ENCODE assay signal across 14 cellular contexts in the genomic region with DNA sequence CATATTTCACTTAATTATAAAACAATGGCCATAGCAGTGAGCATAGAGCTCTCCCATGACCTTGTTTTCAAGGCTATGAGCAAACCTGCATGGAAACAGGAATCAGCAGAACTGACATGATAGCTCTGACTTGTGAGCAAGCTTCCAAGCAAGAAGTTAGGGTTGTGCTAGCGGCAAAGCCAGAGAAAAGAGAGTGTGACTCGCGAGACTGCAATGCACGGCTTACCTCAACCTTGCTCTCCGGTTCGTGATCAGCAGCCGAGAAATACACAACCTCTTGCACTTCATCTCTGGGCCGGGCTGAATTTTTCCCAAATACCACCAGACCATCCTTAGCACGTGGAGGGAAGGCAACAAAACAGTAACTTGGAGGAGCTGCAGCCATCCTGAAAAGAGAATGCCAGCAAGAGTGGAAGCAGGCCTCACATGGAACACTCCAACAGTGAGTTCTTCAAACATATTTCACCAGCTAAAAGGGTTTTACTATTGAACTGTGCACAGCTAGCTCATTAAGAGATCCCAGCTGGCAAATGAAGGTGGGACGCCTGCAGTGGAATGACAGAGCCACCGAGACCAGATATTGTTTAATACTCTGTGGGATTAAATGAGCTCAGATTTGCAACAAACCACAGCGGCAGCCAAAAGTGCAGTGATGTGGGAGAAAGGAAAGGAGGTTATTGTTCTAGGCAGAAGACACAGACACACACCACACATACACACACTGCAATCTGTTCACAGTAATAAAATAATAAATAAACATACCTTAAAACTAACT. TPM values are rescaled to one million over a fixed set of nuclear protein-coding genes. Genes with fewer than 3 reads are reported as not detected.
DNase-seq lines count a peak whose midpoint lies in the region; ATAC-seq and TF ChIP-seq lines count a peak whose summit lies in the region.
"Had no signal": no experiment of that assay in that cellular context is flagged by ENCODE, and none has a peak within 500 bp of the region (broad histone marks: within the 10 kb centered on the region; RNA-seq: fewer than 3 reads in every experiment).

No MANE protein-coding gene starts in this region.

- no peaks in the 10 kb centered on the region for H3K27me3 Mint-ChIP-seq in stimulated activated memory B cell treated with anti-CD40 and anti-IgM and Interleukin-4, amounts not matched to agents 10 μg/mL and 1 μg/mL and 100 μg/mL, for 72 hours
- H3K27me3 Mint-ChIP-seq: activated naive CD8-positive, alpha-beta T cell treated with anti-CD3 and anti-CD28 coated beads, Interleukin-2, amount 50 U/mL, for 24 hours had no signal

- WGBS in esophagus squamous epithelium, 2 donors: 82 to 83% methylated on average over 12 of the region's 12 CpGs

- peaks cover 37% of the 10 kb centered on the region for H3K36me3 Mint-ChIP-seq in stimulated activated memory B cell treated with anti-CD40 and anti-IgM and Interleukin-4, amounts not matched to agents 10 μg/mL and 1 μg/mL and 100 μg/mL, for 72 hours

- DNase-seq in A172 (ENCODE audit: low spot score) (peak; percentile 84), LHCN-M2 (ENCODE audit: low read depth) (peak; percentile 33), cardiac fibroblast (ENCODE audit: low read depth in 2 of 2) (peak; percentile 62 to 70), esophagus squamous epithelium (lab: John Stamatoyannopoulos, UW) (no peak)
- DNase-seq: activated naive CD8-positive, alpha-beta T cell treated with anti-CD3 and anti-CD28 coated beads, Interleukin-2, amount 50 U/mL, for 24 hours; DMS153; left cardiac atrium; NCI-H146 had no signal

- TF ChIP-seq CTCF in cardiac fibroblast (IDR thresholded peaks at IDR 0.05; ENCODE audit: low read depth, low read length) (no peak), esophagus squamous epithelium (IDR thresholded peaks at IDR 0.05) (no peak)

- intact Hi-C loops in esophagus squamous epithelium (cut with DNase I): no loop called here

- H3K4me3 ChIP-seq in cardiac fibroblast (replicated peaks in 1 of 2; ENCODE audit: low read depth in 2 of 2, low read length in 2 of 2) (no peak overlapping the region), esophagus squamous epithelium (no peak overlapping the region)
- H3K4me3 ChIP-seq: suprapubic skin had no signal

- H3K27ac Mint-ChIP-seq in stimulated activated memory B cell treated with anti-CD40 and anti-IgM and Interleukin-4, amounts not matched to agents 10 μg/mL and 1 μg/mL and 100 μg/mL, for 72 hours: no peak overlapping the region
- H3K27ac Mint-ChIP-seq: activated naive CD8-positive, alpha-beta T cell treated with anti-CD3 and anti-CD28 coated beads, Interleukin-2, amount 50 U/mL, for 24 hours; T-helper 2 cell treated with Interferon-gamma antibody and Interleukin-4, amounts not matched to agents 5 μg/mL and 100 μg/mL, for 36 hours had no signal

- H3K27me3 ChIP-seq in layer of hippocampus (ENCODE audit: control insufficient read depth, insufficient read depth, low read length) (no peaks in the 10 kb centered on the region), esophagus squamous epithelium (no peaks in the 10 kb centered on the region)
- H3K27me3 ChIP-seq: suprapubic skin had no signal

- no peak for ATAC-seq in GM18498 (IDR thresholded peaks at IDR 0.05; ENCODE audit: unreplicated experiment)
- ATAC-seq in HG02610 (IDR thresholded peaks at IDR 0.05; ENCODE audit: unreplicated experiment): no peak
- no peak for ATAC-seq in stimulated activated memory B cell treated with anti-CD40 and anti-IgM and Interleukin-4, amounts not matched to agents 10 μg/mL and 1 μg/mL and 100 μg/mL, for 72 hours
- ATAC-seq: activated naive CD8-positive, alpha-beta T cell treated with anti-CD3 and anti-CD28 coated beads, Interleukin-2, amount 50 U/mL, for 24 hours; left cardiac atrium had no signal

- no peak for TF ChIP-seq POLR2A in esophagus squamous epithelium (IDR thresholded peaks at IDR 0.05)

- H3K9me3 ChIP-seq in esophagus squamous epithelium: no peaks in the 10 kb centered on the region
- H3K9me3 ChIP-seq: suprapubic skin had no signal

- H3K4me1 Mint-ChIP-seq in stimulated activated memory B cell treated with anti-CD40 and anti-IgM and Interleukin-4, amounts not matched to agents 10 μg/mL and 1 μg/mL and 100 μg/mL, for 72 hours: peaks cover 42% of the 10 kb centered on the region

- peak overlapping the region; percentile 73 for H3K27ac ChIP-seq in layer of hippocampus (ENCODE audit: low read depth, low read length)
- no peak overlapping the region for H3K27ac ChIP-seq in esophagus squamous epithelium
- H3K27ac ChIP-seq: suprapubic skin had no signal

- no peaks in the 10 kb centered on the region for H3K9me3 Mint-ChIP-seq in stimulated activated memory B cell treated with anti-CD40 and anti-IgM and Interleukin-4, amounts not matched to agents 10 μg/mL and 1 μg/mL and 100 μg/mL, for 72 hours
- H3K9me3 Mint-ChIP-seq: activated naive CD8-positive, alpha-beta T cell treated with anti-CD3 and anti-CD28 coated beads, Interleukin-2, amount 50 U/mL, for 24 hours; T-helper 2 cell treated with Interferon-gamma antibody and Interleukin-4, amounts not matched to agents 5 μg/mL and 100 μg/mL, for 36 hours had no signal

- peaks cover 0 to 4% (median 0%) of the 10 kb centered on the region in 3 donors for H3K36me3 ChIP-seq in esophagus squamous epithelium

- peaks cover 0 to 32% (median 6%) of the 10 kb centered on the region in 3 donors for H3K4me1 ChIP-seq in esophagus squamous epithelium
- H3K4me1 ChIP-seq: suprapubic skin had no signal

- no peak overlapping the region for H3K4me3 Mint-ChIP-seq in stimulated activated memory B cell treated with anti-CD40 and anti-IgM and Interleukin-4, amounts not matched to agents 10 μg/mL and 1 μg/mL and 100 μg/mL, for 72 hours
- H3K4me3 Mint-ChIP-seq: activated naive CD8-positive, alpha-beta T cell treated with anti-CD3 and anti-CD28 coated beads, Interleukin-2, amount 50 U/mL, for 24 hours; T-helper 2 cell treated with Interferon-gamma antibody and Interleukin-4, amounts not matched to agents 5 μg/mL and 100 μg/mL, for 36 hours had no signal

RNA-seq across cellular contexts. Expression of gene SCRN1, which starts 20.7 kb away (rescaled TPM):
- total RNA-seq in A172 (2014; rRNA removed; shearing (Covaris generic)): 190 and 195 TPM in 2 replicates
- total RNA-seq in LHCN-M2 (2014; rRNA removed): 149 and 157 TPM in 2 replicates
- 106 TPM for polyA plus RNA-seq in LHCN-M2 (2012)
- 10 to 100 TPM in 3 of 4 donors, 1 to 10 TPM in 1; 6.3 to 27.8 (median 20.5) TPM for total RNA-seq in esophagus squamous epithelium

RNA-seq across cellular contexts. Expression of gene FKBP14, which starts 57.6 kb away (rescaled TPM):
- total RNA-seq in A172 (2014; rRNA removed; shearing (Covaris generic)): 13.4 and 17.2 TPM in 2 replicates
- total RNA-seq in LHCN-M2 (2014; rRNA removed) (24.6 and 28.9 TPM in 2 replicates), esophagus squamous epithelium (1 to 10 TPM; 3.3 to 8.0 (median 7.5) TPM)
- polyA plus RNA-seq in LHCN-M2 (2012): 10.2 TPM

RNA-seq across cellular contexts. Expression of gene PLEKHA8, which starts 59.3 kb away (rescaled TPM):
- total RNA-seq in A172 (2014; rRNA removed; shearing (Covaris generic)): 27.1 and 29.5 TPM in 2 replicates
- 10.6 and 11.3 TPM in 2 replicates for total RNA-seq in LHCN-M2 (2014; rRNA removed)
- polyA plus RNA-seq in LHCN-M2 (2012): 5.7 TPM
- 10 to 100 TPM in 1 of 4 donors, 1 to 10 TPM in 3; 5.1 to 10.5 (median 5.9) TPM for total RNA-seq in esophagus squamous epithelium
